In the genomic region with DNA sequence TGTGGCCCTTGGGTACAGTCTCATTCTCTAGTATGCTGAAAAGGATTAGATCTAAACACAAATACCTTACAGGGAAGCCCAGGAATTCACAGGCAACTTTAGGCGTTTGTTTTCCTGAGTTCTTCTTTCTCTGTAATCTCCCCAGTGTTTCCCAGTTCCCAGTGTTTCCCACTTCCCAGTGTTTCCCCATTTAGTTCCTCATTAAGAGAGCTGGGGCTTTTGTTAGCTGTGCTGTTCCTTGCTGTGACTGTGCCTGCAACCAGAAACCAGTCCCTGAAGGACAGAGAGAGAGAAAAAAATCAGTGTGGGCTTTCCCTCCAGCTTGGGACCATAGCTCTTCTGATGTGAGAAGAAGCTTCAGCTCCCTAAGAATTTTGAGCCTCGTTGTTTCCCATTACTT, we compare ENCODE assay signal across 22 cellular contexts.
A peak's percentile ranks its signal among the peaks of the same experiment; 100 is the strongest.
DNase-seq lines count a peak whose midpoint lies in the region; ATAC-seq, FAIRE-seq and TF ChIP-seq lines count a peak whose summit lies in the region.
"Had no signal": no experiment of that assay in that cellular context is flagged by ENCODE, and none has a peak within 500 bp of the region (broad histone marks: within the 10 kb centered on the region; RNA-seq: fewer than 3 reads in every experiment).

No MANE protein-coding gene starts in this region.

- peak overlapping the region; percentile 24 to 64; a peak in 2 of 4 replicates for H3K4me2 ChIP-seq in H1 (ENCODE audit: insufficient read depth in 1 of 2, low read depth in 2 of 2, low read length in 2 of 2)

- peak overlapping the region; percentile 71 for H3K4ac ChIP-seq in H1 (replicated peaks; ENCODE audit: insufficient read length, low read depth, low read length)

- no peak overlapping the region for H2BK15ac ChIP-seq in H1 (ENCODE audit: low read length)

- H2BK5ac ChIP-seq in H1 (ENCODE audit: low read depth, low read length) = peak overlapping the region; percentile 86; the same call in 1 of the 2 replicates

- H3K23me2 ChIP-seq in H1 (ENCODE audit: low read depth, low read length) = no peaks in the 10 kb centered on the region; the same call in 1 of the 2 replicates

- peaks cover 81% of the 10 kb centered on the region for H3K4me1 ChIP-seq in HUES48 (ENCODE audit: control insufficient read depth, insufficient read depth, low read length)
- peaks cover 5 to 26% (median 21%) of the 10 kb centered on the region in 4 experiments for H3K4me1 ChIP-seq in H1 (replicated peaks in 1 of 4; ENCODE audit: control insufficient read depth in 3 of 4, insufficient read depth in 4 of 4, low read length in 3 of 4)
- H3K4me1 ChIP-seq in iPS-20b (ENCODE audit: insufficient read depth, low read length) = peaks cover 65% of the 10 kb centered on the region
- no peaks in the 10 kb centered on the region for H3K4me1 ChIP-seq in lower lobe of right lung

- no peak overlapping the region for H2AK5ac ChIP-seq in H1 (ENCODE audit: low read depth, low read length)

- peak overlapping the region; percentile 98 for H4K91ac ChIP-seq in H1 (replicated peaks; ENCODE audit: insufficient read length, low read length)

- WGBS in H1 (ENCODE audit: extremely low coverage in 1 of 2, insufficient coverage in 1 of 2, insufficient read length in 1 of 2, insufficient replicate concordance in 2 of 2, low coverage in 1 of 2, low lambda C conversion rate in 2 of 2, missing lambda C conversion rate in 1 of 2), 2 experiments = 6% methylated on average over 2 of the region's 2 CpGs; no CpG with 5 or more reads in 1 of the 2 experiments

- DNase-seq in H1 (ENCODE audit: low read depth in 1 of 2, low spot score in 2 of 2) (no peak), retina (peak; percentile 24), COR-L47 (lab: John Stamatoyannopoulos, UW) (no peak), T-helper 1 cell (no peak), lower lobe of right lung (no peak)
- DNase-seq in activated effector memory CD4-positive, alpha-beta T cell treated with anti-CD3 and anti-CD28 coated beads, Interleukin-2, amount 50 U/mL, for 16 hours = no peak
- DNase-seq: AML-193; DMS 273 treated with DMSO at 0.1 percent for 48 hours; KBM-7; NCI-H1105 treated with DMSO at 0.1 percent for 48 hours; NCI-H1694; NCI-H748 treated with DMSO at 0.1 percent for 48 hours; NK-92 treated with Interleukin-12 subunit alpha and Interleukin-12 subunit beta, amount 100 ng/mL, for 24 hours; OCI-M1; SHP77 had no signal

- H3K27ac ChIP-seq in HUES48 (ENCODE audit: low read depth, low read length) = peak overlapping the region; percentile 94
- peak overlapping the region; percentile 24; the same call in 1 of the 2 replicates for H3K27ac ChIP-seq in H1 (ENCODE audit: low read depth, low read length)
- peak overlapping the region; percentile 63 for H3K27ac ChIP-seq in iPS-20b (ENCODE audit: low read length)
- H3K27ac ChIP-seq in lower lobe of right lung = no peak overlapping the region
- H3K27ac ChIP-seq: C4-2B, SK-N-MC had no signal

- intact Hi-C loops in lower lobe of right lung (cut with DNase I) = no loop called here

- H3K9me3 ChIP-seq in HUES48 (ENCODE audit: control insufficient read depth, insufficient read depth, low read length) (no peaks in the 10 kb centered on the region), H1 (ENCODE audit: insufficient read depth in 2 of 2, low read depth in 1 of 2, low read length in 1 of 2) (no peaks in the 10 kb centered on the region), iPS-20b (ENCODE audit: insufficient read depth, low read depth, low read length) (no peaks in the 10 kb centered on the region), lower lobe of right lung (no peaks in the 10 kb centered on the region)

- H3K23ac ChIP-seq in H1 (ENCODE audit: insufficient read length) = no peak overlapping the region

- no peaks in the 10 kb centered on the region for H3K27me3 ChIP-seq in HUES48 (ENCODE audit: control insufficient read depth, insufficient read depth, low read length)
- no peaks in the 10 kb centered on the region for H3K27me3 ChIP-seq in H1 (replicated peaks in 1 of 4; ENCODE audit: control insufficient read depth in 3 of 4, extremely low read depth in 1 of 4, insufficient read depth in 3 of 4, low read length in 3 of 4)
- H3K27me3 ChIP-seq in iPS-20b (ENCODE audit: insufficient read depth, low read length) = no peaks in the 10 kb centered on the region
- H3K27me3 ChIP-seq in lower lobe of right lung (ENCODE audit: low read depth) = no peaks in the 10 kb centered on the region

- POLR2A ChIA-PET in H1 (lab: Charles Lee; ENCODE audit: partially characterized antibody) = no interaction called here

- H3K9ac ChIP-seq in HUES48 (ENCODE audit: low read depth, low read length) (peak overlapping the region; percentile 39; the same call in 1 of the 2 replicates), H1 (replicated peaks in 1 of 4; ENCODE audit: extremely low read depth in 1 of 4, low read depth in 3 of 4, low read length in 3 of 4) (peak overlapping the region in 1 of 4 experiments; percentile 13; a peak in 1 of 7 replicates), iPS-20b (ENCODE audit: low read depth, low read length) (peak overlapping the region; percentile 80)

- no peaks in the 10 kb centered on the region for H4K20me1 ChIP-seq in H1 (replicated peaks in 1 of 2; ENCODE audit: control insufficient read depth in 1 of 2, insufficient read depth in 2 of 2, low read length in 2 of 2)

- no peaks in the 10 kb centered on the region for H3K79me1 ChIP-seq in H1 (ENCODE audit: low read depth, low read length)

- peak overlapping the region; percentile 84 for H3K56ac ChIP-seq in H1 (replicated peaks; ENCODE audit: insufficient read length, low read depth, low read length)

- TF ChIP-seq EP300 in H1 (IDR thresholded peaks at IDR 0.05; ENCODE audit: borderline replicate concordance in 1 of 2, low read depth in 2 of 2, low read length in 2 of 2) = no peak

- H3K14ac ChIP-seq in H1 (ENCODE audit: insufficient read length) = no peak overlapping the region

- peak overlapping the region; percentile 55; the same call in 1 of the 2 replicates for H3K18ac ChIP-seq in H1 (ENCODE audit: extremely low read depth, low read length)

- peak overlapping the region; percentile 96 for H2BK120ac ChIP-seq in H1 (replicated peaks; ENCODE audit: low read depth, low read length)

- TF ChIP-seq RAD21 in H1 (IDR thresholded peaks at IDR 0.05 in 1 of 2, conservative IDR thresholded peaks at IDR 0.05 in 1 of 2; ENCODE audit: low read depth in 2 of 2, low read length in 2 of 2) = no peak

- no peak for ATAC-seq in lower lobe of right lung
- ATAC-seq: HepG2 had no signal

- no peaks in the 10 kb centered on the region for H3K79me2 ChIP-seq in H1 (ENCODE audit: control insufficient read depth in 1 of 2, insufficient read depth in 2 of 2, low read length in 2 of 2)

- H3K4me3 ChIP-seq in HUES48 (ENCODE audit: low read depth, low read length) = peak overlapping the region; percentile 12; the same call in 1 of the 2 replicates
- H3K4me3 ChIP-seq in H1 (ENCODE audit: extremely low read depth in 1 of 4, insufficient read depth in 2 of 4, low read depth in 3 of 4, low read length in 4 of 4) = peak overlapping the region in 1 of 4 experiments; percentile 38; a peak in 2 of 8 replicates
- H3K4me3 ChIP-seq in iPS-20b (ENCODE audit: low read length) = no peak overlapping the region; the same call in 1 of the 2 replicates
- H3K4me3 ChIP-seq in lower lobe of right lung = no peak overlapping the region
- H3K4me3 ChIP-seq: SK-N-MC had no signal

- H4K5ac ChIP-seq in H1 (ENCODE audit: insufficient read length, low read depth, low read length) = peak overlapping the region; percentile 78

- peak overlapping the region; percentile 81; the same call in 1 of the 2 replicates for H2BK12ac ChIP-seq in H1 (ENCODE audit: low read depth, low read length)

- TF ChIP-seq POLR2A in H1 (IDR thresholded peaks at IDR 0.05; ENCODE audit: control extremely low read depth in 1 of 2, low read depth in 2 of 2, low read length in 2 of 2) = no peak

- CTCF ChIA-PET in H1 (lab: Charles Lee; ENCODE audit: partially characterized antibody) = no interaction called here

- H2AFZ ChIP-seq in H1 (ENCODE audit: low read length) = no peak overlapping the region

- H3K36me3 ChIP-seq in HUES48 (ENCODE audit: control insufficient read depth, insufficient read depth, low read length) (no peaks in the 10 kb centered on the region), H1 (ENCODE audit: control insufficient read depth in 2 of 4, insufficient read depth in 4 of 4, low read length in 3 of 4) (no peaks in the 10 kb centered on the region; a peak in 1 of 8 replicates), iPS-20b (ENCODE audit: insufficient read depth, low read depth, low read length) (no peaks in the 10 kb centered on the region), lower lobe of right lung (no peaks in the 10 kb centered on the region)

- H2BK20ac ChIP-seq in H1 (ENCODE audit: low read length) = peak overlapping the region; percentile 26

- TF ChIP-seq CTCF in H1 (IDR thresholded peaks at IDR 0.05; ENCODE audit: control extremely low read depth in 1 of 3, insufficient read depth in 1 of 3, low read depth in 1 of 3, low read length in 3 of 3) = no peak
- TF ChIP-seq CTCF in lower lobe of right lung (IDR thresholded peaks at IDR 0.05) = no peak

- no peak overlapping the region for H4K8ac ChIP-seq in H1 (ENCODE audit: extremely low read depth, insufficient read depth, low read length)

- FAIRE-seq in H1 (lab: Jason Lieb, UNC) = peak; percentile 65
- FAIRE-seq: GM12891, GM19239, HepG2 had no signal

TF ChIP-seq in H1, 55 proteins besides CTCF, POLR2A, EP300 and RAD21:
- TF ChIP-seq KDM4A (IDR thresholded peaks at IDR 0.05; ENCODE audit: low read depth, low read length, severe bottlenecking) (no peak), TEAD4 (IDR thresholded peaks at IDR 0.05; ENCODE audit: low read depth, low read length) (0 out of 2 replicates have a peak, but pooled peaks have one; percentile 6)
